ENCODE assay signal across 22 cellular contexts in the genomic region with DNA sequence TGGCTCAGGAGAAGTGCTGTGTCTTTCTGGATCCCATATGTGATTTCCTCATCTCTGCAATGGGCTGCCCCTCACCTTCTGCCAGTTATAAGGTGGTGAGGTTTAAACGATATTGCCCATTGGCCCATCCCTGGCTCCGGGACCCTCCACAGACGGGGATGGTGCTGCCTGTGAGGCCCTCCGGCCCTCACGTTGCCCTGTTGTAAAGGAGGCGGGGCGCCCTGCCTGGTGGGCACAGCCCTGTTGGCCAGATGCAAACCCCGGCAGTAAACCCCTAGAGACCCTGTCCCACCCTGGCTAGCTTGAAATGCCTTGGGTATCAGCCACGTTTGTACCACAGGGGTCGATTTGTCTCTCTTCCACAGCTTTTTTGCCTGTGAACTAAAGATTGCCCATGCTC. TPM values are rescaled to one million over a fixed set of nuclear protein-coding genes. Genes with fewer than 3 reads are reported as not detected.
"Had no signal": no experiment of that assay in that cellular context is flagged by ENCODE, and none has a peak within 500 bp of the region (broad histone marks: within the 10 kb centered on the region; RNA-seq: fewer than 3 reads in every experiment).

No MANE protein-coding gene starts in this region.

- H3K9me3 ChIP-seq: esophagus muscularis mucosa, gastroesophageal sphincter, heart left ventricle, left lung, lower lobe of right lung, mucosa of descending colon had no signal

- H3K4me1 ChIP-seq: esophagus muscularis mucosa, foreskin keratinocyte, gastroesophageal sphincter, heart left ventricle, left lung, lower lobe of right lung had no signal

- H3K4me3 Mint-ChIP-seq: immature natural killer cell, mesothelial cell of epicardium, naive B cell had no signal

- H3K36me3 Mint-ChIP-seq: immature natural killer cell, mesothelial cell of epicardium, naive B cell had no signal

- H2AFZ ChIP-seq: hepatocyte had no signal

- H3K27ac Mint-ChIP-seq: immature natural killer cell, mesothelial cell of epicardium had no signal

- H3K27me3 ChIP-seq: foreskin keratinocyte had no signal

- H3K4me2 ChIP-seq: hepatocyte had no signal

- H3K79me2 ChIP-seq: hepatocyte had no signal

- H3K4me1 Mint-ChIP-seq: immature natural killer cell, mesothelial cell of epicardium, naive B cell had no signal

- DNase-seq: effector CD4-positive, alpha-beta T cell; effector memory CD4-positive, alpha-beta T cell; foreskin keratinocyte; hypothalamus; immature natural killer cell; islet precursor cell; left cardiac atrium; left ventricle myocardium superior; lower lobe of right lung; mesenchymal stem cell; naive B cell had no signal

- H3K4me3 ChIP-seq: coronary artery, esophagus muscularis mucosa, gastroesophageal sphincter, heart left ventricle, hepatocyte, left lung, lower lobe of right lung, mucosa of descending colon had no signal

- H3K27ac ChIP-seq: coronary artery, esophagus muscularis mucosa, foreskin keratinocyte, gastroesophageal sphincter, heart left ventricle, hepatocyte, left lung, lower lobe of right lung had no signal

- H3K36me3 ChIP-seq: esophagus muscularis mucosa, gastroesophageal sphincter, heart left ventricle, left lung, lower lobe of right lung had no signal

- H3K9me3 Mint-ChIP-seq: immature natural killer cell, mesothelial cell of epicardium, naive B cell had no signal

- FAIRE-seq: colon, endothelial cell of umbilical vein, frontal cortex had no signal

RNA-seq across cellular contexts. Expression of a gene that starts 7.4 kb away (rescaled TPM):
- total RNA-seq: endothelial cell of umbilical vein had no signal
- polyA plus RNA-seq: endothelial cell of umbilical vein, immature natural killer cell had no signal
